ENCODE assay signal across 8 cellular contexts in the genomic region with DNA sequence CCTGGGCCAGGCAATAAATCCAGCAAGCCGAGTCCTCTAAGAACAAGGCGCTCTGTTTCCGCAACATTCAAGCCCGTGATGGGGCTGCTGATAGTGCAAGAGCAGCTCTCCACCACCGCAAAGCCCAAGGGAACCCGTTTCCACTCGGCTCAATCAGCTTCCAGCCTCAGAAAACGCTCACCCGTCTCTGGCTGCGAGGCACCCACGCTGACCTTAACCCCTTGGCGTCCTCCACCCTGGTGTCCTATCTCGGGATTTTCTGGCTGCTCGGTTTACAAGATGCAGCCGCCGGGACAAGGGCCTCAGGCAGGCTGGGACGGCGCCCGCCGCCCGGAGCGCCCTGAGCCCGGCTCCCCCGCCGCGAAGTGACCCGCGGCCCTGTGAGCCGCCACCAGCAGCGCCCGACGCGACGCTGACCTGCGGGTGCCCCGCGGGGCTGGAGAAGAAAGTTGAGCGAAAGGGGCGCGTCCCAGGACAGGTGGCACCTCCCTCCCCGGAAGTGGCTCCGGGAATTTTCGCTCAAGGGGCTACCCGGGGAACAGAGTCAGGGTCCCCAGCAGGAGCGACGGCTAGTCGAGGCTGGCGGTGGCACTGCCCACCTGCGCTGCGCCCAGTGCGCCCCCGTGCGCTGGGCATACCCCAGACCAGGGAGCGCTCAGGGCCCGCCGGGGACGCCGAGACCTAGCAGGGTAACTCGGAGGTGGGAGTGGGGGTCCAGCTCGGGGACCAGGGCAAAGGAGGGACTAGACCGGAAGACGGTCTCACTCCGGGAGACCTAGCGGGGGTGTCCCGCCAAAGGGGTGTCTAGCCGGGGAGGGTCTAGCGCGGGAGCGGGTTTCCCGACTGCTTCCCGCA. TPM values are rescaled to one million over a fixed set of nuclear protein-coding genes. Genes with fewer than 3 reads are reported as not detected.
DNase-seq lines count a peak whose midpoint lies in the region; TF ChIP-seq lines count a peak whose summit lies in the region.

No MANE protein-coding gene starts in this region.

- H3K36me3 ChIP-seq in HUES48 (ENCODE audit: control insufficient read depth, insufficient read depth, low read length), result no peaks in the 10 kb centered on the region
- no peaks in the 10 kb centered on the region for H3K36me3 ChIP-seq in mesodermal cell (ENCODE audit: control insufficient read depth, insufficient read depth, low read length)
- H3K36me3 ChIP-seq in subcutaneous abdominal adipose tissue (ENCODE audit: control insufficient read depth in 5 of 5, insufficient read depth in 5 of 5, low read length in 5 of 5), result no peaks in the 10 kb centered on the region

- WGBS in mesodermal cell (ENCODE audit: insufficient coverage in 2 of 2), 2 experiments, result 2 to 3% methylated on average over 64 to 71 of the region's 71 CpGs

- H3K27ac ChIP-seq in HUES48 (ENCODE audit: low read depth, low read length), result no peak overlapping the region
- H3K27ac ChIP-seq in VCaP, result peak overlapping the region; percentile 85
- peak overlapping the region; percentile 5 for H3K27ac ChIP-seq in mesodermal cell (ENCODE audit: low read depth, low read length, severe bottlenecking)
- H3K27ac ChIP-seq in subcutaneous abdominal adipose tissue (ENCODE audit: low read depth, low read length), result peak overlapping the region; percentile 16

- H3K4me1 ChIP-seq in HUES48 (ENCODE audit: control insufficient read depth, insufficient read depth, low read length) (peaks cover 9% of the 10 kb centered on the region), mesodermal cell (ENCODE audit: control insufficient read depth, insufficient read depth, low read length, poor library complexity, severe bottlenecking) (no peaks in the 10 kb centered on the region), subcutaneous abdominal adipose tissue (ENCODE audit: control insufficient read depth in 5 of 5, insufficient read depth in 5 of 5, low read length in 5 of 5) (peaks cover 5 to 21% (median 19%) of the 10 kb centered on the region in 5 donors)

- H3K9ac ChIP-seq in HUES48 (ENCODE audit: low read depth, low read length) (peak overlapping the region; percentile 63; the same call in 1 of the 2 replicates), subcutaneous abdominal adipose tissue (ENCODE audit: low read length in 5 of 5) (peak overlapping the region; percentile 56 to 82 (median 69))

- peaks cover 33% of the 10 kb centered on the region for H3K27me3 ChIP-seq in HUES48 (ENCODE audit: control insufficient read depth, insufficient read depth, low read length)
- H3K27me3 ChIP-seq in subcutaneous abdominal adipose tissue (ENCODE audit: control insufficient read depth in 5 of 5, insufficient read depth in 4 of 5, low read length in 5 of 5), result peaks cover 0 to 17% (median 7%) of the 10 kb centered on the region in 5 donors

- TF ChIP-seq CTCF in VCaP (conservative IDR thresholded peaks at IDR 0.05) (peak; percentile 40), epithelial cell of proximal tubule (conservative IDR thresholded peaks at IDR 0.05; ENCODE audit: low read depth, low read length) (peak; percentile 17)

- no peaks in the 10 kb centered on the region for H3K9me3 ChIP-seq in HUES48 (ENCODE audit: control insufficient read depth, insufficient read depth, low read length)
- H3K9me3 ChIP-seq in mesodermal cell (ENCODE audit: control insufficient read depth, low read length), result no peaks in the 10 kb centered on the region
- H3K9me3 ChIP-seq in subcutaneous abdominal adipose tissue (ENCODE audit: control insufficient read depth in 5 of 5, low read length in 5 of 5), result no peaks in the 10 kb centered on the region

- peak overlapping the region; percentile 93 for H3K4me3 ChIP-seq in HUES48 (ENCODE audit: low read depth, low read length)
- peak overlapping the region; percentile 90 for H3K4me3 ChIP-seq in epithelial cell of proximal tubule (ENCODE audit: low read depth, low read length)
- peak overlapping the region; percentile 74 for H3K4me3 ChIP-seq in mesodermal cell (ENCODE audit: extremely low read depth, insufficient read depth, low read length, poor library complexity, severe bottlenecking)
- peak overlapping the region; percentile 69 to 87 (median 81) for H3K4me3 ChIP-seq in subcutaneous abdominal adipose tissue (ENCODE audit: low read depth in 1 of 5, low read length in 5 of 5)

- DNase-seq in EL, result peak; percentile 23
- no peak for DNase-seq in epithelial cell of proximal tubule (ENCODE audit: low read depth)
- no peak for DNase-seq in GM19238 (ENCODE audit: insufficient read length, low spot score)
- no peak for DNase-seq in amniotic stem cell (lab: John Stamatoyannopoulos, UW)

RNA-seq across cellular contexts. Expression of a gene that starts 18.1 kb away (rescaled TPM):
- total RNA-seq in epithelial cell of proximal tubule, result 0.06 and 0.43 TPM in 2 replicates
- polyA plus RNA-seq in mesodermal cell (2013, experiment 1 of 2), result not detected
- not detected for polyA plus RNA-seq in mesodermal cell (2013, experiment 2 of 2)
